In the genomic region with DNA sequence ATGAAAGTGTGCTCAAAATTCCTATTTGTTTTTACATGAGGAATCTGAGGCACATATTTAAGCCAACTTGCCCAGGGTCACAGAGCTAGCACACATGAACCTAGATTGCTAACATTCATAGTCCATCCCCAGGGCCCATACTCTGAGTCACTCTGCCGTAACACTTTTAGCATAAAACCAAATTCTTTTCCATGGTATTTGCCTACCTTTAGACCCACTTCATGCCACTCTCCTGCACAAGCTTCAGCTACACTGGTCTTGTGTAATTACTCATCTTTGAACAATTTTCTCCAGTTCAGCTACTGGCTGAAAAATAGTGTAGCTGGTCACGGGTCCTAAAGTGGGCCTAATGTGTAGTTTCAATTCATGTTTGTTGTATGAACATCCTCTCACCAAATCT, we compare ENCODE assay signal across 19 cellular contexts.
DNase-seq lines count a peak whose midpoint lies in the region; FAIRE-seq and TF ChIP-seq lines count a peak whose summit lies in the region.
"Had no signal": no experiment of that assay in that cellular context is flagged by ENCODE, and none has a peak within 500 bp of the region (broad histone marks: within the 10 kb centered on the region; RNA-seq: fewer than 3 reads in every experiment).

No MANE protein-coding gene starts in this region.

- H3K4me3 ChIP-seq in OCI-LY3 (ENCODE audit: low read length) (no peak overlapping the region), bronchial epithelial cell (ENCODE audit: low read depth, low read length) (no peak overlapping the region)
- H3K4me3 ChIP-seq: Peyer's patch had no signal

- no peaks in the 10 kb centered on the region for H3K4me1 ChIP-seq in OCI-LY3 (ENCODE audit: low read length)
- H3K4me1 ChIP-seq: Caco-2, Peyer's patch had no signal

- H3K27ac ChIP-seq in OCI-LY3 (ENCODE audit: low read length) = no peak overlapping the region
- H3K27ac ChIP-seq: Peyer's patch had no signal

- no peaks in the 10 kb centered on the region for H3K9me3 ChIP-seq in OCI-LY3 (ENCODE audit: insufficient read depth, low read length)
- H3K9me3 ChIP-seq: Caco-2, Peyer's patch had no signal

- H3K79me2 ChIP-seq in OCI-LY3 (ENCODE audit: low read length) = no peaks in the 10 kb centered on the region

- no peak overlapping the region; the same call in 1 of the 2 replicates for H3K4me2 ChIP-seq in OCI-LY3 (ENCODE audit: low read length)

- no peaks in the 10 kb centered on the region for H3K36me3 ChIP-seq in OCI-LY3 (replicated peaks; ENCODE audit: low read depth, low read length)
- H3K36me3 ChIP-seq in bronchial epithelial cell (ENCODE audit: control insufficient read depth, insufficient read depth, low read length) = no peaks in the 10 kb centered on the region
- H3K36me3 ChIP-seq: Peyer's patch had no signal

- no peaks in the 10 kb centered on the region for H4K20me1 ChIP-seq in OCI-LY3 (ENCODE audit: insufficient read depth, low read length)

- DNase-seq in HS-5 (ENCODE audit: low read depth) (peak; percentile 4), bronchial epithelial cell (ENCODE audit: low read depth) (peak; percentile 13), renal cortical epithelial cell (ENCODE audit: low read depth) (peak; percentile 61), SKM-1 treated with dmso at 0.1 percent for 144 hours (lab: John Stamatoyannopoulos, UW; ENCODE audit: unreplicated experiment) (no peak), amniotic stem cell (lab: John Stamatoyannopoulos, UW) (no peak), COLO829 (ENCODE audit: low spot score) (no peak)
- DNase-seq: ACHN, AML-193, Caco-2, DMS153, H9, Kasumi-1, NCI-H1417 treated with DMSO at 0.1 percent for 48 hours, NCI-H2029, NCI-H2171 treated with DMSO at 0.1 percent for 48 hours, Peyer's patch, SIG-M5 had no signal

- no peak for TF ChIP-seq CTCF in OCI-LY3 (IDR thresholded peaks at IDR 0.05; ENCODE audit: low read depth, low read length)
- TF ChIP-seq CTCF in bronchial epithelial cell (IDR thresholded peaks at IDR 0.05; ENCODE audit: insufficient read depth, low read length, severe bottlenecking) = no peak

- FAIRE-seq in bronchial epithelial cell (lab: Jason Lieb, UNC) = no peak
- FAIRE-seq: HTR-8/SVneo had no signal

- no peaks in the 10 kb centered on the region for H3K27me3 ChIP-seq in OCI-LY3 (ENCODE audit: low read depth, low read length)
- no peaks in the 10 kb centered on the region for H3K27me3 ChIP-seq in bronchial epithelial cell (ENCODE audit: control insufficient read depth, insufficient read depth, low read length)
- H3K27me3 ChIP-seq: Peyer's patch had no signal

- H3K9ac ChIP-seq in OCI-LY3 (ENCODE audit: low read length) = no peak overlapping the region

- H2AFZ ChIP-seq in OCI-LY3 (ENCODE audit: low read depth, low read length) = peak overlapping the region; percentile 65; the same call in 1 of the 2 replicates

Comparison
In these comparisons a context has a peak if more than half of its experiments do, and no peak if none do; other contexts are left out.
1. DNase-seq: peak in HS-5 (single experiment), bronchial epithelial cell (single experiment) and renal cortical epithelial cell (single experiment); none in SKM-1 treated with dmso at 0.1 percent for 144 hours (single experiment), amniotic stem cell (single experiment) and COLO829 (single experiment).